1 cellular context compared by ENCODE assay signal in the genomic region with DNA sequence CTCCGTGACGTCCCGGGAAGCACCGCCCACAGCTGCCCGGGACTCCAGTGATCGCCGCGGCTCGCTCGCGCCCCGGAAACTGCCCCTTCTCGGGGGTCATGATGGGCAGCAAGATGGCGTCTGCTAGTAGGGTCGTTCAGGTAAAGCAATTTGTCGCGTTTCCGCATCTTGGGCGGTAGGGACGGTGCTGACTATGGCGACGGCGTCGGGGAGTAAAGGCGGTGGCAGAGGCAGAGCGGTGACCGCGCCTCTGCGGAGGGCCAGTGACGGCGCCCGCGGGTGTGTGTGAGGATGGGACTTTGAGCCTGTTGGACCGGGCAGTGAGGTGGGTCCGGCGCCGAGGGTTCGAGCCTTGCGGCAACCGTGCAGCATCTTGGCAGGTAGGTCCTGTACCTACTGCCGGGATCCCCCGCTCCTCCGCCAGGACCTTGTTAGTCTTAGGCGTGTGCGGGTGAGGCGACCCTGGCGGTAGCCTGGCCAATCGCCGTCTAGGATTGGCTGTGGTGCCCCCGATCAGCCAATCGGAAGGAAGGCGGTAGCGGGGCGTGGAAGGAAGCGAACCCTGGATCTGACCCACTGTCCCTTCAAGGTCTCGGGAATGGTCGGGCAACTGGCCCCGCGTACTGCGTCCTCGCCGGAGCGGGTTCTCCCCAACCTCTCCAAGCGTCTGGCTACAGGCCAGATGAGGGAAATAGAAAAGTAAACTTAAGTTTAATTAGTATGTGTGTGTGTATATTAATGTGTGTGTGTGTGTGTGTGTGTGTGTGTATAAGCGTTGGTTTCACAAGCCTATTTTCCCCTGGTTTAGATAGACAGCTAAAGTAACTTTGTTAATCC.
TF ChIP-seq lines count a peak whose summit lies in the region.

No MANE protein-coding gene starts in this region.

TF ChIP-seq in HEK293, 187 proteins besides CTCF, POLR2A, EP300 and RAD21 (continued from another document and continues in another):
- TF ChIP-seq, protein P1, sequence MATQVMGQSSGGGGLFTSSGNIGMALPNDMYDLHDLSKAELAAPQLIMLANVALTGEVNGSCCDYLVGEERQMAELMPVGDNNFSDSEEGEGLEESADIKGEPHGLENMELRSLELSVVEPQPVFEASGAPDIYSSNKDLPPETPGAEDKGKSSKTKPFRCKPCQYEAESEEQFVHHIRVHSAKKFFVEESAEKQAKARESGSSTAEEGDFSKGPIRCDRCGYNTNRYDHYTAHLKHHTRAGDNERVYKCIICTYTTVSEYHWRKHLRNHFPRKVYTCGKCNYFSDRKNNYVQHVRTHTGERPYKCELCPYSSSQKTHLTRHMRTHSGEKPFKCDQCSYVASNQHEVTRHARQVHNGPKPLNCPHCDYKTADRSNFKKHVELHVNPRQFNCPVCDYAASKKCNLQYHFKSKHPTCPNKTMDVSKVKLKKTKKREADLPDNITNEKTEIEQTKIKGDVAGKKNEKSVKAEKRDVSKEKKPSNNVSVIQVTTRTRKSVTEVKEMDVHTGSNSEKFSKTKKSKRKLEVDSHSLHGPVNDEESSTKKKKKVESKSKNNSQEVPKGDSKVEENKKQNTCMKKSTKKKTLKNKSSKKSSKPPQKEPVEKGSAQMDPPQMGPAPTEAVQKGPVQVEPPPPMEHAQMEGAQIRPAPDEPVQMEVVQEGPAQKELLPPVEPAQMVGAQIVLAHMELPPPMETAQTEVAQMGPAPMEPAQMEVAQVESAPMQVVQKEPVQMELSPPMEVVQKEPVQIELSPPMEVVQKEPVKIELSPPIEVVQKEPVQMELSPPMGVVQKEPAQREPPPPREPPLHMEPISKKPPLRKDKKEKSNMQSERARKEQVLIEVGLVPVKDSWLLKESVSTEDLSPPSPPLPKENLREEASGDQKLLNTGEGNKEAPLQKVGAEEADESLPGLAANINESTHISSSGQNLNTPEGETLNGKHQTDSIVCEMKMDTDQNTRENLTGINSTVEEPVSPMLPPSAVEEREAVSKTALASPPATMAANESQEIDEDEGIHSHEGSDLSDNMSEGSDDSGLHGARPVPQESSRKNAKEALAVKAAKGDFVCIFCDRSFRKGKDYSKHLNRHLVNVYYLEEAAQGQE (tag by site-specific recombination; IDR thresholded peaks at IDR 0.05): peak; percentile 45; the same call in 1 of the 2 replicates
- TF ChIP-seq ZNF266 (tag by site-specific recombination; IDR thresholded peaks at IDR 0.05; ENCODE audit: low read depth) (peak; percentile 12; the same call in 1 of the 2 replicates), ZNF791 (tag by site-specific recombination; IDR thresholded peaks at IDR 0.05) (no peak), ZXDB (tag by site-specific recombination; IDR thresholded peaks at IDR 0.05) (peak; percentile 92), MYNN (tag by site-specific recombination; IDR thresholded peaks at IDR 0.05; ENCODE audit: borderline replicate concordance) (peak; percentile 31; the same call in 1 of the 2 replicates), ZNF394 (tag by site-specific recombination; IDR thresholded peaks at IDR 0.05; ENCODE audit: borderline replicate concordance) (peak; percentile 73; the same call in 1 of the 2 replicates), ZNF785 (tag by site-specific recombination; IDR thresholded peaks at IDR 0.05) (no peak), KLF1 (tag by site-specific recombination; IDR thresholded peaks at IDR 0.05) (peak; percentile 51; the same call in 1 of the 2 replicates), BCL11A (tag by site-specific recombination; IDR thresholded peaks at IDR 0.05; ENCODE audit: low read depth) (peak; percentile 97), SCRT2 (tag by site-specific recombination; IDR thresholded peaks at IDR 0.05) (peak; percentile 84), SP3 (tag by site-specific recombination; IDR thresholded peaks at IDR 0.05) (peak; percentile 87), ZNF561 (tag by site-specific recombination; IDR thresholded peaks at IDR 0.05; ENCODE audit: borderline replicate concordance) (no peak), ZNF776 (tag by site-specific recombination; IDR thresholded peaks at IDR 0.05; ENCODE audit: borderline replicate concordance) (no peak), ZNF600 (tag by site-specific recombination; IDR thresholded peaks at IDR 0.05) (peak; percentile 88), ZBTB21 (tag by site-specific recombination; IDR thresholded peaks at IDR 0.05) (peak; percentile 53), ZNF121 (tag by site-specific recombination; IDR thresholded peaks at IDR 0.05) (peak; percentile 60), ZNF324 (tag by site-specific recombination; IDR thresholded peaks at IDR 0.05) (peak; percentile 85), ZNF223 (tag by site-specific recombination; IDR thresholded peaks at IDR 0.05) (peak; percentile 80), ZBTB7A (tag by site-specific recombination; IDR thresholded peaks at IDR 0.05; ENCODE audit: low read depth) (peak; percentile 87; the same call in 1 of the 2 replicates), ZNF248 (tag by site-specific recombination; IDR thresholded peaks at IDR 0.05) (no peak), ZNF654 (tag by site-specific recombination; IDR thresholded peaks at IDR 0.05; ENCODE audit: low read depth) (no peak), ZNF169 (tag by site-specific recombination; IDR thresholded peaks at IDR 0.05) (no peak), ZNF623 (tag by site-specific recombination; IDR thresholded peaks at IDR 0.05) (peak; percentile 19; the same call in 1 of the 2 replicates), KLF10 (tag by site-specific recombination; IDR thresholded peaks at IDR 0.05) (peak; percentile 67; the same call in 1 of the 2 replicates), ZNF48 (tag by site-specific recombination; IDR thresholded peaks at IDR 0.05) (no peak), BCL11B (tag by site-specific recombination; IDR thresholded peaks at IDR 0.05; ENCODE audit: low read depth) (peak; percentile 81; the same call in 1 of the 2 replicates), ZIC2 (tag by site-specific recombination; IDR thresholded peaks at IDR 0.05) (peak; percentile 21; the same call in 1 of the 2 replicates), REPIN1 (tag by site-specific recombination; IDR thresholded peaks at IDR 0.05; ENCODE audit: low read depth) (peak; percentile 93; the same call in 1 of the 2 replicates), ZNF548 (tag by site-specific recombination; IDR thresholded peaks at IDR 0.05) (0 out of 2 replicates have a peak, but pooled peaks have one; percentile 14), ZNF670 (tag by site-specific recombination; IDR thresholded peaks at IDR 0.05; ENCODE audit: low read depth) (no peak), GLIS2 (tag by site-specific recombination; IDR thresholded peaks at IDR 0.05) (peak; percentile 74), ZNF660 (tag by site-specific recombination; IDR thresholded peaks at IDR 0.05) (peak; percentile 21; the same call in 1 of the 2 replicates), ZNF274 (IDR thresholded peaks at IDR 0.05; ENCODE audit: low read length) (no peak), ZNF274 (tag by site-specific recombination; IDR thresholded peaks at IDR 0.05; ENCODE audit: borderline replicate concordance) (no peak), YY1 (tag by site-specific recombination; IDR thresholded peaks at IDR 0.05) (peak; percentile 95), ZNF146 (tag by site-specific recombination; IDR thresholded peaks at IDR 0.05) (peak; percentile 65), ZNF677 (tag by site-specific recombination; IDR thresholded peaks at IDR 0.05) (no peak), ZNF292 (tag by site-specific recombination; IDR thresholded peaks at IDR 0.05; ENCODE audit: borderline replicate concordance, low read depth) (no peak), ZNF843 (tag by site-specific recombination; IDR thresholded peaks at IDR 0.05) (peak; percentile 69; the same call in 1 of the 2 replicates), ZNF610 (tag by site-specific recombination; IDR thresholded peaks at IDR 0.05; ENCODE audit: borderline replicate concordance) (peak; percentile 83), GLIS1 (tag by site-specific recombination; IDR thresholded peaks at IDR 0.05) (peak; percentile 46; the same call in 1 of the 2 replicates), ZNF2 (tag by site-specific recombination; IDR thresholded peaks at IDR 0.05) (peak; percentile 98), EGR2 (tag by site-specific recombination; IDR thresholded peaks at IDR 0.05; ENCODE audit: low read depth) (peak; percentile 60)
- TF ChIP-seq, protein P2, sequence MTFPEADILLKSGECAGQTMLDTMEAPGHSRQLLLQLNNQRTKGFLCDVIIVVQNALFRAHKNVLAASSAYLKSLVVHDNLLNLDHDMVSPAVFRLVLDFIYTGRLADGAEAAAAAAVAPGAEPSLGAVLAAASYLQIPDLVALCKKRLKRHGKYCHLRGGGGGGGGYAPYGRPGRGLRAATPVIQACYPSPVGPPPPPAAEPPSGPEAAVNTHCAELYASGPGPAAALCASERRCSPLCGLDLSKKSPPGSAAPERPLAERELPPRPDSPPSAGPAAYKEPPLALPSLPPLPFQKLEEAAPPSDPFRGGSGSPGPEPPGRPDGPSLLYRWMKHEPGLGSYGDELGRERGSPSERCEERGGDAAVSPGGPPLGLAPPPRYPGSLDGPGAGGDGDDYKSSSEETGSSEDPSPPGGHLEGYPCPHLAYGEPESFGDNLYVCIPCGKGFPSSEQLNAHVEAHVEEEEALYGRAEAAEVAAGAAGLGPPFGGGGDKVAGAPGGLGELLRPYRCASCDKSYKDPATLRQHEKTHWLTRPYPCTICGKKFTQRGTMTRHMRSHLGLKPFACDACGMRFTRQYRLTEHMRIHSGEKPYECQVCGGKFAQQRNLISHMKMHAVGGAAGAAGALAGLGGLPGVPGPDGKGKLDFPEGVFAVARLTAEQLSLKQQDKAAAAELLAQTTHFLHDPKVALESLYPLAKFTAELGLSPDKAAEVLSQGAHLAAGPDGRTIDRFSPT (tag by site-specific recombination; IDR thresholded peaks at IDR 0.05): peak; percentile 95
- TF ChIP-seq, protein P3, sequence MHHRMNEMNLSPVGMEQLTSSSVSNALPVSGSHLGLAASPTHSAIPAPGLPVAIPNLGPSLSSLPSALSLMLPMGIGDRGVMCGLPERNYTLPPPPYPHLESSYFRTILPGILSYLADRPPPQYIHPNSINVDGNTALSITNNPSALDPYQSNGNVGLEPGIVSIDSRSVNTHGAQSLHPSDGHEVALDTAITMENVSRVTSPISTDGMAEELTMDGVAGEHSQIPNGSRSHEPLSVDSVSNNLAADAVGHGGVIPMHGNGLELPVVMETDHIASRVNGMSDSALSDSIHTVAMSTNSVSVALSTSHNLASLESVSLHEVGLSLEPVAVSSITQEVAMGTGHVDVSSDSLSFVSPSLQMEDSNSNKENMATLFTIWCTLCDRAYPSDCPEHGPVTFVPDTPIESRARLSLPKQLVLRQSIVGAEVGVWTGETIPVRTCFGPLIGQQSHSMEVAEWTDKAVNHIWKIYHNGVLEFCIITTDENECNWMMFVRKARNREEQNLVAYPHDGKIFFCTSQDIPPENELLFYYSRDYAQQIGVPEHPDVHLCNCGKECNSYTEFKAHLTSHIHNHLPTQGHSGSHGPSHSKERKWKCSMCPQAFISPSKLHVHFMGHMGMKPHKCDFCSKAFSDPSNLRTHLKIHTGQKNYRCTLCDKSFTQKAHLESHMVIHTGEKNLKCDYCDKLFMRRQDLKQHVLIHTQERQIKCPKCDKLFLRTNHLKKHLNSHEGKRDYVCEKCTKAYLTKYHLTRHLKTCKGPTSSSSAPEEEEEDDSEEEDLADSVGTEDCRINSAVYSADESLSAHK (tag by site-specific recombination; IDR thresholded peaks at IDR 0.05): peak; percentile 47; the same call in 1 of the 2 replicates
- TF ChIP-seq, protein P4, sequence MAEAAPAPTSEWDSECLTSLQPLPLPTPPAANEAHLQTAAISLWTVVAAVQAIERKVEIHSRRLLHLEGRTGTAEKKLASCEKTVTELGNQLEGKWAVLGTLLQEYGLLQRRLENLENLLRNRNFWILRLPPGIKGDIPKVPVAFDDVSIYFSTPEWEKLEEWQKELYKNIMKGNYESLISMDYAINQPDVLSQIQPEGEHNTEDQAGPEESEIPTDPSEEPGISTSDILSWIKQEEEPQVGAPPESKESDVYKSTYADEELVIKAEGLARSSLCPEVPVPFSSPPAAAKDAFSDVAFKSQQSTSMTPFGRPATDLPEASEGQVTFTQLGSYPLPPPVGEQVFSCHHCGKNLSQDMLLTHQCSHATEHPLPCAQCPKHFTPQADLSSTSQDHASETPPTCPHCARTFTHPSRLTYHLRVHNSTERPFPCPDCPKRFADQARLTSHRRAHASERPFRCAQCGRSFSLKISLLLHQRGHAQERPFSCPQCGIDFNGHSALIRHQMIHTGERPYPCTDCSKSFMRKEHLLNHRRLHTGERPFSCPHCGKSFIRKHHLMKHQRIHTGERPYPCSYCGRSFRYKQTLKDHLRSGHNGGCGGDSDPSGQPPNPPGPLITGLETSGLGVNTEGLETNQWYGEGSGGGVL (tag by site-specific recombination; IDR thresholded peaks at IDR 0.05): peak; percentile 23; the same call in 1 of the 2 replicates
- TF ChIP-seq, protein P5, sequence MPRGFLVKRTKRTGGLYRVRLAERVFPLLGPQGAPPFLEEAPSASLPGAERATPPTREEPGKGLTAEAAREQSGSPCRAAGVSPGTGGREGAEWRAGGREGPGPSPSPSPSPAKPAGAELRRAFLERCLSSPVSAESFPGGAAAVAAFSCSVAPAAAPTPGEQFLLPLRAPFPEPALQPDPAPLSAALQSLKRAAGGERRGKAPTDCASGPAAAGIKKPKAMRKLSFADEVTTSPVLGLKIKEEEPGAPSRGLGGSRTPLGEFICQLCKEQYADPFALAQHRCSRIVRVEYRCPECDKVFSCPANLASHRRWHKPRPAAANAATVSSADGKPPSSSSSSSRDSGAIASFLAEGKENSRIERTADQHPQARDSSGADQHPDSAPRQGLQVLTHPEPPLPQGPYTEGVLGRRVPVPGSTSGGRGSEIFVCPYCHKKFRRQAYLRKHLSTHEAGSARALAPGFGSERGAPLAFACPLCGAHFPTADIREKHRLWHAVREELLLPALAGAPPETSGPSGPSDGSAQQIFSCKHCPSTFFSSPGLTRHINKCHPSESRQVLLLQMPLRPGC (tag by site-specific recombination; IDR thresholded peaks at IDR 0.05): peak; percentile 43; the same call in 1 of the 2 replicates
- TF ChIP-seq, protein P6, sequence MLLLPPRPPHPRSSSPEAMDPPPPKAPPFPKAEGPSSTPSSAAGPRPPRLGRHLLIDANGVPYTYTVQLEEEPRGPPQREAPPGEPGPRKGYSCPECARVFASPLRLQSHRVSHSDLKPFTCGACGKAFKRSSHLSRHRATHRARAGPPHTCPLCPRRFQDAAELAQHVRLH (tag by site-specific recombination; IDR thresholded peaks at IDR 0.05): peak; percentile 79
- TF ChIP-seq, protein P7, sequence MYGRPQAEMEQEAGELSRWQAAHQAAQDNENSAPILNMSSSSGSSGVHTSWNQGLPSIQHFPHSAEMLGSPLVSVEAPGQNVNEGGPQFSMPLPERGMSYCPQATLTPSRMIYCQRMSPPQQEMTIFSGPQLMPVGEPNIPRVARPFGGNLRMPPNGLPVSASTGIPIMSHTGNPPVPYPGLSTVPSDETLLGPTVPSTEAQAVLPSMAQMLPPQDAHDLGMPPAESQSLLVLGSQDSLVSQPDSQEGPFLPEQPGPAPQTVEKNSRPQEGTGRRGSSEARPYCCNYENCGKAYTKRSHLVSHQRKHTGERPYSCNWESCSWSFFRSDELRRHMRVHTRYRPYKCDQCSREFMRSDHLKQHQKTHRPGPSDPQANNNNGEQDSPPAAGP (tag by site-specific recombination; IDR thresholded peaks at IDR 0.05): peak; percentile 86; the same call in 1 of the 2 replicates
- TF ChIP-seq, protein P8, sequence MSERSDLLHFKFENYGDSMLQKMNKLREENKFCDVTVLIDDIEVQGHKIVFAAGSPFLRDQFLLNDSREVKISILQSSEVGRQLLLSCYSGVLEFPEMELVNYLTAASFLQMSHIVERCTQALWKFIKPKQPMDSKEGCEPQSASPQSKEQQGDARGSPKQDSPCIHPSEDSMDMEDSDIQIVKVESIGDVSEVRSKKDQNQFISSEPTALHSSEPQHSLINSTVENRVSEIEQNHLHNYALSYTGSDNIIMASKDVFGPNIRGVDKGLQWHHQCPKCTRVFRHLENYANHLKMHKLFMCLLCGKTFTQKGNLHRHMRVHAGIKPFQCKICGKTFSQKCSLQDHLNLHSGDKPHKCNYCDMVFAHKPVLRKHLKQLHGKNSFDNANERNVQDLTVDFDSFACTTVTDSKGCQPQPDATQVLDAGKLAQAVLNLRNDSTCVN (tag by site-specific recombination; optimal IDR thresholded peaks at IDR 0.05): peak; percentile 83
